ENCODE assay signal across 10 cellular contexts in the genomic region with DNA sequence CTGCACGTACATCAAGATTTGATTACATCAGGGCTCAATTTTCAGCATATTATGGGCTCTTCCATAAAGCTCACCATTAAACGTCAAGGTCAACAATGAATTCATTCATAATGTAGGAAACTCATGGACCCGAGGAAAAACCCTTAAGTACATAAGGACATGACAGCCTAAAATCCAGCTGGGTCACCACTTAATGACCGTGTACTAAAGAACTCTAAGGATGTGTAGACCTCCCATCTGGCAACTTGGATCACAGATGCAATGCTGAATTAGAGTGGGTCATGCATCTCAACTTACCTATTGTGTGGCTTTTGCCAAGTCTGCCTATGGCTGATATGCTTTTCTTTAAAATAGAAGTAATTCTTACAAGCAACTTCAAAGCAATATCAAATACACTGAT. TPM values are rescaled to one million over a fixed set of nuclear protein-coding genes. Genes with fewer than 3 reads are reported as not detected.
"Had no signal": no experiment of that assay in that cellular context is flagged by ENCODE, and none has a peak within 500 bp of the region (broad histone marks: within the 10 kb centered on the region; RNA-seq: fewer than 3 reads in every experiment).

No MANE protein-coding gene starts in this region.

- H3K36me3 ChIP-seq: HAP-1 had no signal

- H3K27ac ChIP-seq: GM23248, HL-60 had no signal

- H3K4me3 Mint-ChIP-seq: HFFc6, IgD-negative memory B cell had no signal

- DNase-seq: GM23248, GOT3, H7, HFFc6 had no signal

- H3K4me1 Mint-ChIP-seq: IgD-negative memory B cell had no signal

- H3K27ac Mint-ChIP-seq: HFFc6, IgD-negative memory B cell had no signal

- H3K9me3 ChIP-seq: HAP-1 had no signal

- H3K4me3 ChIP-seq: GM23248, HAP-1 had no signal

- H3K27me3 Mint-ChIP-seq: IgD-negative memory B cell had no signal

- H3K36me3 Mint-ChIP-seq: IgD-negative memory B cell had no signal

- H3K4me1 ChIP-seq: HAP-1 had no signal

RNA-seq across cellular contexts. Expression of gene DEFB112, which starts 26.7 kb away (rescaled TPM):
- total RNA-seq: GM23248, H4, H7, HepG2, HFFc6, HT1080 had no signal
- polyA plus RNA-seq: GM23248, HepG2, IgD-negative memory B cell had no signal

RNA-seq across cellular contexts. Expression of gene DEFB110, which starts 54.6 kb away (rescaled TPM):
- total RNA-seq: GM23248, H4, H7, HepG2, HFFc6, HT1080 had no signal
- polyA plus RNA-seq: GM23248, HepG2, IgD-negative memory B cell had no signal
